1 cellular context compared by ENCODE assay signal in the genomic region with DNA sequence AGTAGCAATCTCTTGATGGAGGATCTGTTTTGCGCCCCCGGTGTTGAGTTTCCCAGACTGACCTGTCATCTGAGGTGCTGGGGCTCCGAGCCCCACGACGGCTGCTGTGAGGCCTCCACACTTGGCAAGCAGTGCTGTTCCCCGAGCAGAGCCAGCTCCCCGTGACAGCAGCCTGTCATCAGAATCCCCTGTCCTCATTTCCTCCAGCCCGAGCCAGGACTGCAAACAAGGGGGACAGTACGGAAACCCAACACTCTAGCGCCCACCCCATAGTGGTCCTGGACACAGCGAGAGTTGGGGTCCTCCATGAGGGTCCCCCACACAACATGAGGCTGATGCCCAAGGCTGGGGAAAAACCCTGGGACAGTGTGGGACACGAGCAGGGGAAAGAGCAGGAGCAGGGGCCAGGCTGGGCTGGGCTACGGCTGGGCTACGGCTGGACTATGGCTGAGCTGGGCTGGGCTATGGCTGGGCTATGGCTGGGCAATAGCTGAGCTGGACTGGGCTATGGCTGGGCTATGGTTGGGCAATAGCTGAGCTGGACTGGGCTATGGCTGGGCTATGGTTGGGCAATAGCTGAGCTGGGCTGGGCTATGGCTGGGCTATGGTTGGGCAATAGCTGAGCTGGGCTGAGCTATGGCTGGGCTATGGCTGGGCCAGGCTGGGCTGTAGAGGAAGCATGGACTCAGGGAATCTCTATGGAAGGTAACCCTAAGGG.
TF ChIP-seq lines count a peak whose summit lies in the region.

No MANE protein-coding gene starts in this region.

TF ChIP-seq in H1, 55 proteins besides CTCF, POLR2A, EP300 and RAD21:
- TF ChIP-seq RBBP5 (IDR thresholded peaks at IDR 0.05; ENCODE audit: borderline replicate concordance, low read depth, low read length) (no peak), CEBPB (IDR thresholded peaks at IDR 0.05; ENCODE audit: low read depth, low read length) (peak; percentile 71; the same call in 1 of the 2 replicates)
TF ChIP-seq in H1: peak in this region for 1.
